Comparison of ENCODE assay signal across 2 cellular contexts in the genomic region with DNA sequence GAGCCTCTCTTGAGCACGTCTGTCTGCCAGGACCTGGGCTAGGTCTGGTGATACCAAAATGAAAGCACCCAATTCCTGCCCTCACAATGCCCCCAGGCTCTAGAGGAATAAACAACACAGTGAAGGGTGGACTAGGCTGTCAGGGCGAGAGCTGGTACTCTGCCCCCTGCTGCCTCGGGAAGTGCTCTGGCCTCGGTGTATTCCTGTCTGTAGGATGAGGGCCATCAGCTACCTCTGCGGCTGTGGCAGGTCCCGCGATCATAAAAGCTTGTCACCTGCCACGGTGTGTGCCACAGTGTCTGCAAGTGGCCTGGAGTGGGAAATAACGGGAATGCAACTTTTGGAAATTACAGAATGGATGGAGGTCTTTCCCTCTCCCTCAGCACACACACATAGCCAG.
TF ChIP-seq lines count a peak whose summit lies in the region.

No MANE protein-coding gene starts in this region.

TF ChIP-seq in HepG2, 621 proteins besides CTCF, POLR2A, EP300 and RAD21:
- TF ChIP-seq, protein P1, sequence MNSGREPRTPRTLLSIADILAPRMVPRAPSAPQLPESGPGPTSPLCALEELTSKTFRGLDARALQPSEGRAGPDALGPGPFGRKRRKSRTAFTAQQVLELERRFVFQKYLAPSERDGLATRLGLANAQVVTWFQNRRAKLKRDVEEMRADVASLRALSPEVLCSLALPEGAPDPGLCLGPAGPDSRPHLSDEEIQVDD (CRISPR knock-in tag; IDR thresholded peaks at IDR 0.05; ENCODE audit: borderline replicate concordance) = no peak
- TF ChIP-seq ZNF782 (CRISPR knock-in tag; IDR thresholded peaks at IDR 0.05; ENCODE audit: borderline replicate concordance) = no peak
- TF ChIP-seq, protein P2, sequence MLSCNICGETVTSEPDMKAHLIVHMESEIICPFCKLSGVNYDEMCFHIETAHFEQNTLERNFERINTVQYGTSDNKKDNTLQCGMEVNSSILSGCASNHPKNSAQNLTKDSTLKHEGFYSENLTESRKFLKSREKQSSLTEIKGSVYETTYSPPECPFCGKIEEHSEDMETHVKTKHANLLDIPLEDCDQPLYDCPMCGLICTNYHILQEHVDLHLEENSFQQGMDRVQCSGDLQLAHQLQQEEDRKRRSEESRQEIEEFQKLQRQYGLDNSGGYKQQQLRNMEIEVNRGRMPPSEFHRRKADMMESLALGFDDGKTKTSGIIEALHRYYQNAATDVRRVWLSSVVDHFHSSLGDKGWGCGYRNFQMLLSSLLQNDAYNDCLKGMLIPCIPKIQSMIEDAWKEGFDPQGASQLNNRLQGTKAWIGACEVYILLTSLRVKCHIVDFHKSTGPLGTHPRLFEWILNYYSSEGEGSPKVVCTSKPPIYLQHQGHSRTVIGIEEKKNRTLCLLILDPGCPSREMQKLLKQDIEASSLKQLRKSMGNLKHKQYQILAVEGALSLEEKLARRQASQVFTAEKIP (CRISPR knock-in tag; IDR thresholded peaks at IDR 0.05; ENCODE audit: borderline replicate concordance) = no peak
- TF ChIP-seq ZSCAN21 (CRISPR knock-in tag; IDR thresholded peaks at IDR 0.05; ENCODE audit: borderline replicate concordance) = no peak
- TF ChIP-seq, protein P3, sequence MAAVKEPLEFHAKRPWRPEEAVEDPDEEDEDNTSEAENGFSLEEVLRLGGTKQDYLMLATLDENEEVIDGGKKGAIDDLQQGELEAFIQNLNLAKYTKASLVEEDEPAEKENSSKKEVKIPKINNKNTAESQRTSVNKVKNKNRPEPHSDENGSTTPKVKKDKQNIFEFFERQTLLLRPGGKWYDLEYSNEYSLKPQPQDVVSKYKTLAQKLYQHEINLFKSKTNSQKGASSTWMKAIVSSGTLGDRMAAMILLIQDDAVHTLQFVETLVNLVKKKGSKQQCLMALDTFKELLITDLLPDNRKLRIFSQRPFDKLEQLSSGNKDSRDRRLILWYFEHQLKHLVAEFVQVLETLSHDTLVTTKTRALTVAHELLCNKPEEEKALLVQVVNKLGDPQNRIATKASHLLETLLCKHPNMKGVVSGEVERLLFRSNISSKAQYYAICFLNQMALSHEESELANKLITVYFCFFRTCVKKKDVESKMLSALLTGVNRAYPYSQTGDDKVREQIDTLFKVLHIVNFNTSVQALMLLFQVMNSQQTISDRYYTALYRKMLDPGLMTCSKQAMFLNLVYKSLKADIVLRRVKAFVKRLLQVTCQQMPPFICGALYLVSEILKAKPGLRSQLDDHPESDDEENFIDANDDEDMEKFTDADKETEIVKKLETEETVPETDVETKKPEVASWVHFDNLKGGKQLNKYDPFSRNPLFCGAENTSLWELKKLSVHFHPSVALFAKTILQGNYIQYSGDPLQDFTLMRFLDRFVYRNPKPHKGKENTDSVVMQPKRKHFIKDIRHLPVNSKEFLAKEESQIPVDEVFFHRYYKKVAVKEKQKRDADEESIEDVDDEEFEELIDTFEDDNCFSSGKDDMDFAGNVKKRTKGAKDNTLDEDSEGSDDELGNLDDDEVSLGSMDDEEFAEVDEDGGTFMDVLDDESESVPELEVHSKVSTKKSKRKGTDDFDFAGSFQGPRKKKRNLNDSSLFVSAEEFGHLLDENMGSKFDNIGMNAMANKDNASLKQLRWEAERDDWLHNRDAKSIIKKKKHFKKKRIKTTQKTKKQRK (IDR thresholded peaks at IDR 0.05; ENCODE audit: low read length) = no peak
- TF ChIP-seq ZNF75D (CRISPR knock-in tag; IDR thresholded peaks at IDR 0.05; ENCODE audit: borderline replicate concordance) = no peak
- no peak for TF ChIP-seq GTF2F1 (IDR thresholded peaks at IDR 0.05; ENCODE audit: low read length)
- TF ChIP-seq, protein P4, sequence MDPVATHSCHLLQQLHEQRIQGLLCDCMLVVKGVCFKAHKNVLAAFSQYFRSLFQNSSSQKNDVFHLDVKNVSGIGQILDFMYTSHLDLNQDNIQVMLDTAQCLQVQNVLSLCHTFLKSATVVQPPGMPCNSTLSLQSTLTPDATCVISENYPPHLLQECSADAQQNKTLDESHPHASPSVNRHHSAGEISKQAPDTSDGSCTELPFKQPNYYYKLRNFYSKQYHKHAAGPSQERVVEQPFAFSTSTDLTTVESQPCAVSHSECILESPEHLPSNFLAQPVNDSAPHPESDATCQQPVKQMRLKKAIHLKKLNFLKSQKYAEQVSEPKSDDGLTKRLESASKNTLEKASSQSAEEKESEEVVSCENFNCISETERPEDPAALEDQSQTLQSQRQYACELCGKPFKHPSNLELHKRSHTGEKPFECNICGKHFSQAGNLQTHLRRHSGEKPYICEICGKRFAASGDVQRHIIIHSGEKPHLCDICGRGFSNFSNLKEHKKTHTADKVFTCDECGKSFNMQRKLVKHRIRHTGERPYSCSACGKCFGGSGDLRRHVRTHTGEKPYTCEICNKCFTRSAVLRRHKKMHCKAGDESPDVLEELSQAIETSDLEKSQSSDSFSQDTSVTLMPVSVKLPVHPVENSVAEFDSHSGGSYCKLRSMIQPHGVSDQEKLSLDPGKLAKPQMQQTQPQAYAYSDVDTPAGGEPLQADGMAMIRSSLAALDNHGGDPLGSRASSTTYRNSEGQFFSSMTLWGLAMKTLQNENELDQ (CRISPR knock-in tag; IDR thresholded peaks at IDR 0.05; ENCODE audit: borderline replicate concordance) = no peak
- TF ChIP-seq, protein P5, sequence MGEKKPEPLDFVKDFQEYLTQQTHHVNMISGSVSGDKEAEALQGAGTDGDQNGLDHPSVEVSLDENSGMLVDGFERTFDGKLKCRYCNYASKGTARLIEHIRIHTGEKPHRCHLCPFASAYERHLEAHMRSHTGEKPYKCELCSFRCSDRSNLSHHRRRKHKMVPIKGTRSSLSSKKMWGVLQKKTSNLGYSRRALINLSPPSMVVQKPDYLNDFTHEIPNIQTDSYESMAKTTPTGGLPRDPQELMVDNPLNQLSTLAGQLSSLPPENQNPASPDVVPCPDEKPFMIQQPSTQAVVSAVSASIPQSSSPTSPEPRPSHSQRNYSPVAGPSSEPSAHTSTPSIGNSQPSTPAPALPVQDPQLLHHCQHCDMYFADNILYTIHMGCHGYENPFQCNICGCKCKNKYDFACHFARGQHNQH (CRISPR knock-in tag; IDR thresholded peaks at IDR 0.05) = no peak
- TF ChIP-seq HCFC1 (IDR thresholded peaks at IDR 0.05; ENCODE audit: low read depth, low read length) = no peak
- no peak for TF ChIP-seq PAF1 (CRISPR knock-in tag; IDR thresholded peaks at IDR 0.05)
- TF ChIP-seq ZNF556 (CRISPR knock-in tag; IDR thresholded peaks at IDR 0.05; ENCODE audit: borderline replicate concordance) = no peak
- no peak for TF ChIP-seq CEBPB (IDR thresholded peaks at IDR 0.05; ENCODE audit: borderline replicate concordance, low read depth, low read length)
- TF ChIP-seq, protein P6, sequence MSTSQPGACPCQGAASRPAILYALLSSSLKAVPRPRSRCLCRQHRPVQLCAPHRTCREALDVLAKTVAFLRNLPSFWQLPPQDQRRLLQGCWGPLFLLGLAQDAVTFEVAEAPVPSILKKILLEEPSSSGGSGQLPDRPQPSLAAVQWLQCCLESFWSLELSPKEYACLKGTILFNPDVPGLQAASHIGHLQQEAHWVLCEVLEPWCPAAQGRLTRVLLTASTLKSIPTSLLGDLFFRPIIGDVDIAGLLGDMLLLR (CRISPR knock-in tag; IDR thresholded peaks at IDR 0.05) = no peak

TF ChIP-seq in H1, 55 proteins besides CTCF, POLR2A, EP300 and RAD21:
- no peak for TF ChIP-seq POLR2AphosphoS5 (IDR thresholded peaks at IDR 0.05; ENCODE audit: low read depth, low read length)
- TF ChIP-seq NRF1 (IDR thresholded peaks at IDR 0.05; ENCODE audit: low read depth, low read length) = no peak
- TF ChIP-seq SRF (IDR thresholded peaks at IDR 0.05; ENCODE audit: low read depth, low read length) = no peak
- no peak for TF ChIP-seq GABPA (IDR thresholded peaks at IDR 0.05; ENCODE audit: borderline replicate concordance, insufficient read depth, low read length)
- TF ChIP-seq POU5F1 (IDR thresholded peaks at IDR 0.05; ENCODE audit: low read depth, low read length) = no peak
- no peak for TF ChIP-seq RBBP5 (IDR thresholded peaks at IDR 0.05; ENCODE audit: borderline replicate concordance, low read depth, low read length)
- no peak for TF ChIP-seq CHD2 (IDR thresholded peaks at IDR 0.05; ENCODE audit: low read length)
- TF ChIP-seq BRCA1 (IDR thresholded peaks at IDR 0.05; ENCODE audit: low read depth, low read length) = no peak
TF ChIP-seq in H1: peak in this region for 0.
